ENCODE assay signal across 26 cellular contexts in genomic region chr10:123229927-123230630, GRCh38.
A peak's percentile ranks its signal among the peaks of the same experiment; 100 is the strongest.
DNase-seq lines count a peak whose midpoint lies in the region; ATAC-seq, FAIRE-seq and TF ChIP-seq lines count a peak whose summit lies in the region.
"Had no signal": no experiment of that assay in that cellular context is flagged by ENCODE, and none has a peak within 500 bp of the region (broad histone marks: within the 10 kb centered on the region; RNA-seq: fewer than 3 reads in every experiment).

No MANE protein-coding gene starts in this region.

- H3K36me3 ChIP-seq in astrocyte (ENCODE audit: insufficient read depth, low read length) (no peaks in the 10 kb centered on the region), gastrocnemius medialis (no peaks in the 10 kb centered on the region), left lung (no peaks in the 10 kb centered on the region)
- H3K36me3 ChIP-seq: Peyer's patch had no signal

- H3K36me3 Mint-ChIP-seq in astrocyte (ENCODE audit: low read depth, unreplicated experiment), result peaks cover 14% of the 10 kb centered on the region
- peaks cover 41% of the 10 kb centered on the region for H3K36me3 Mint-ChIP-seq in activated naive CD8-positive, alpha-beta T cell treated with anti-CD3 and anti-CD28 coated beads for 36 hours

- no peak for TF ChIP-seq POLR2A in gastrocnemius medialis (IDR thresholded peaks at IDR 0.05)

- no peak overlapping the region for H3K27ac ChIP-seq in astrocyte (ENCODE audit: low read depth, low read length)
- H3K27ac ChIP-seq in gastrocnemius medialis, result no peak overlapping the region
- H3K27ac ChIP-seq in left lung, result no peak overlapping the region
- H3K27ac ChIP-seq: Peyer's patch, VCaP had no signal

- no peaks in the 10 kb centered on the region for H3K4me1 Mint-ChIP-seq in astrocyte (ENCODE audit: low read depth, unreplicated experiment)
- no peaks in the 10 kb centered on the region for H3K4me1 Mint-ChIP-seq in activated naive CD8-positive, alpha-beta T cell treated with anti-CD3 and anti-CD28 coated beads for 36 hours
- H3K4me1 Mint-ChIP-seq: activated CD4-positive, alpha-beta T cell treated with anti-CD3 and anti-CD28 coated beads, Interleukin-2, amount 10 ng/mL, durations not matched to agents 24 days and 14 days; CD8-positive, alpha-beta memory T cell; naive B cell had no signal

- H3K9me3 ChIP-seq in astrocyte (ENCODE audit: insufficient read depth, low read depth, low read length) (peaks cover 4% of the 10 kb centered on the region), gastrocnemius medialis (no peaks in the 10 kb centered on the region), left lung (peaks cover 0 to 17% of the 10 kb centered on the region in 2 donors)

- H3K4me3 Mint-ChIP-seq in astrocyte (ENCODE audit: unreplicated experiment), result no peak overlapping the region
- no peak overlapping the region for H3K4me3 Mint-ChIP-seq in activated naive CD8-positive, alpha-beta T cell treated with anti-CD3 and anti-CD28 coated beads for 36 hours
- H3K4me3 Mint-ChIP-seq: activated CD4-positive, alpha-beta T cell treated with anti-CD3 and anti-CD28 coated beads, Interleukin-2, amount 10 ng/mL, durations not matched to agents 24 days and 14 days; activated naive CD4-positive, alpha-beta T cell treated with anti-CD3 and anti-CD28 coated beads for 36 hours; CD8-positive, alpha-beta memory T cell; naive B cell had no signal

- H3K4me3 ChIP-seq in astrocyte (ENCODE audit: insufficient read depth, low read depth, low read length) (no peak overlapping the region), gastrocnemius medialis (no peak overlapping the region), left lung (no peak overlapping the region)
- H3K4me3 ChIP-seq: Peyer's patch had no signal

- H3K27ac Mint-ChIP-seq in astrocyte (ENCODE audit: unreplicated experiment), result no peak overlapping the region
- H3K27ac Mint-ChIP-seq in activated naive CD8-positive, alpha-beta T cell treated with anti-CD3 and anti-CD28 coated beads for 36 hours, result no peak overlapping the region
- H3K27ac Mint-ChIP-seq: activated CD4-positive, alpha-beta T cell treated with anti-CD3 and anti-CD28 coated beads, Interleukin-2, amount 10 ng/mL, durations not matched to agents 24 days and 14 days; activated naive CD4-positive, alpha-beta T cell treated with anti-CD3 and anti-CD28 coated beads for 36 hours; CD8-positive, alpha-beta memory T cell; naive B cell had no signal

- H3K79me2 ChIP-seq in astrocyte (ENCODE audit: insufficient read depth, low read length), result no peaks in the 10 kb centered on the region

- H4K20me1 ChIP-seq in astrocyte (ENCODE audit: insufficient read depth, low read length), result no peaks in the 10 kb centered on the region

- peak; percentile 44 for DNase-seq in Daoy (ENCODE audit: low read depth)
- DNase-seq in NCI-H1436 treated with DMSO at 0.1 percent for 48 hours (lab: John Stamatoyannopoulos, UW), result peak; percentile 66
- peak; percentile 46 for DNase-seq in astrocyte (ENCODE audit: low read depth)
- DNase-seq in iris pigment epithelial cell (ENCODE audit: low read depth), result peak; percentile 14
- no peak for DNase-seq in activated naive CD8-positive, alpha-beta T cell treated with anti-CD3 and anti-CD28 coated beads for 36 hours
- DNase-seq in gastrocnemius medialis, result no peak
- no peak for DNase-seq in NCI-H2107 (lab: John Stamatoyannopoulos, UW)
- no peak for DNase-seq in left lung
- DNase-seq: activated CD4-positive, alpha-beta T cell treated with anti-CD3 and anti-CD28 coated beads, Interleukin-2, amount 10 ng/mL, durations not matched to agents 24 days and 14 days; activated naive CD4-positive, alpha-beta T cell treated with anti-CD3 and anti-CD28 coated beads for 36 hours; activated T-cell treated with anti-CD3 and anti-CD28 coated beads, Interleukin-2, amount 50 U/mL, for 48 hours; AML-193; amniotic stem cell; CD8-positive, alpha-beta memory T cell; GDM1; Kasumi-1; mesendoderm; naive B cell; NCI-H1092; NCI-H2029; NCI-H446; occipital lobe; Peyer's patch; retina; substantia nigra had no signal

- no peak for FAIRE-seq in astrocyte (lab: Jason Lieb, UNC)

- peaks cover 8% of the 10 kb centered on the region for H3K9me3 Mint-ChIP-seq in astrocyte (ENCODE audit: unreplicated experiment)
- peaks cover 10% of the 10 kb centered on the region for H3K9me3 Mint-ChIP-seq in activated naive CD8-positive, alpha-beta T cell treated with anti-CD3 and anti-CD28 coated beads for 36 hours

- intact Hi-C loops in gastrocnemius medialis (cut with DNase I; ENCODE audit: low total_unique reads) (no loop called here), left lung (cut with DNase I) (no loop called here)

- H2AFZ ChIP-seq in astrocyte (ENCODE audit: low read depth, low read length), result no peak overlapping the region

- TF ChIP-seq CTCF in astrocyte (IDR thresholded peaks at IDR 0.05; ENCODE audit: insufficient read depth, low read depth, low read length) (no peak), gastrocnemius medialis (IDR thresholded peaks at IDR 0.05 in 4 of 5, conservative IDR thresholded peaks at IDR 0.05 in 1 of 5) (no peak), left lung (IDR thresholded peaks at IDR 0.05) (no peak)

- no peaks in the 10 kb centered on the region for H3K27me3 Mint-ChIP-seq in astrocyte (ENCODE audit: low read depth, unreplicated experiment)
- no peaks in the 10 kb centered on the region for H3K27me3 Mint-ChIP-seq in activated naive CD8-positive, alpha-beta T cell treated with anti-CD3 and anti-CD28 coated beads for 36 hours
- H3K27me3 Mint-ChIP-seq: activated CD4-positive, alpha-beta T cell treated with anti-CD3 and anti-CD28 coated beads, Interleukin-2, amount 10 ng/mL, durations not matched to agents 24 days and 14 days; CD8-positive, alpha-beta memory T cell; naive B cell had no signal

- H3K4me1 ChIP-seq in astrocyte (ENCODE audit: insufficient read depth, low read length) (no peaks in the 10 kb centered on the region), gastrocnemius medialis (no peaks in the 10 kb centered on the region), left lung (no peaks in the 10 kb centered on the region)
- H3K4me1 ChIP-seq: Peyer's patch had no signal

- no peak overlapping the region for H3K9ac ChIP-seq in astrocyte (ENCODE audit: low read length)

- ATAC-seq in gastrocnemius medialis (no peak), left lung (no peak)

- no peak overlapping the region for H3K4me2 ChIP-seq in astrocyte (ENCODE audit: low read length)

- in situ Hi-C loops in gastrocnemius medialis (cut with MboI; ENCODE audit: low sequenced_read_pairs in 4 of 4), result no loop called here

- H3K27me3 ChIP-seq in astrocyte (ENCODE audit: insufficient read depth, low read length) (no peaks in the 10 kb centered on the region), gastrocnemius medialis (no peaks in the 10 kb centered on the region), left lung (no peaks in the 10 kb centered on the region)
- H3K27me3 ChIP-seq: Peyer's patch had no signal

Comparison
In these comparisons a context has a peak if more than half of its experiments do, and no peak if none do; other contexts are left out.
1. DNase-seq: peak in Daoy (single experiment), NCI-H1436 treated with DMSO at 0.1 percent for 48 hours (single experiment), astrocyte (single experiment) and iris pigment epithelial cell (single experiment); none in activated naive CD8-positive, alpha-beta T cell treated with anti-CD3 and anti-CD28 coated beads for 36 hours (single experiment), gastrocnemius medialis (0 of 2), NCI-H2107 (single experiment) and left lung (0 of 2).